9 cellular contexts compared by ENCODE assay signal in the genomic region with DNA sequence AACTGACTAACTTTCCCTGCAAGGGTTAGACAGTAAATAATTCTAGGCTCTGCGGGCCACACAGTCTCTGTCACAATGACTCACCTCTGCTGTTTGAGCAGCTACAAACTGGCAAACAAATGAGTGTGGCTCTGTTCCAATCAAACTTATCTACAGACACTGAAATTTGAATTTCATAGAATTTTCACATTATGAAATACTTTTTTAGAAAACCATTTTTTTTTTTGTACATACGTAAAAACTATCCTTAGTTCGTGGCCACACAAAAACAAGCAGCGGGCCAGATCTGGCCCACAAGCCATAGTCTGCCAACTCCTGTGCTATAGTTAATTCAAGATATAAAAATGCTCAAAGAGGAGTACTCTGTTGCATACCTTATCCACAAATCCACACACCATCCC. TPM values are rescaled to one million over a fixed set of nuclear protein-coding genes. Genes with fewer than 3 reads are reported as not detected.
A peak's percentile ranks its signal among the peaks of the same experiment; 100 is the strongest.
DNase-seq lines count a peak whose midpoint lies in the region; FAIRE-seq and TF ChIP-seq lines count a peak whose summit lies in the region.
"Had no signal": no experiment of that assay in that cellular context is flagged by ENCODE, and none has a peak within 500 bp of the region (broad histone marks: within the 10 kb centered on the region; RNA-seq: fewer than 3 reads in every experiment).

No MANE protein-coding gene starts in this region.

- in situ Hi-C loops in astrocyte of the spinal cord (cut with HindIII; ENCODE audit: low sequenced_read_pairs): no loop called here

- peaks cover 17% of the 10 kb centered on the region for H3K4me1 ChIP-seq in H9 (ENCODE audit: insufficient read depth, low read length)
- no peaks in the 10 kb centered on the region for H3K4me1 ChIP-seq in testis

- WGBS in H9 (ENCODE audit: extremely low coverage, insufficient read length, low lambda C conversion rate): no CpG with 5 or more reads among the region's 4 CpGs
- 78 to 84% methylated on average over 4 of the region's 4 CpGs for WGBS in testis, 2 donors

- H3K4me3 Mint-ChIP-seq in H9 (no peak overlapping the region), nephron progenitor cell (no peak overlapping the region)

- no peak overlapping the region for H3K4ac ChIP-seq in H9 (ENCODE audit: low read depth, low read length)

- no peak overlapping the region for H3K4me2 ChIP-seq in H9 (ENCODE audit: insufficient read depth, insufficient read length, low read length)

- no peak overlapping the region for H2BK12ac ChIP-seq in H9 (ENCODE audit: insufficient read length, low read depth, low read length)

- no peak overlapping the region for H4K91ac ChIP-seq in H9 (ENCODE audit: insufficient read length, low read depth, low read length)

- H3K23me2 ChIP-seq in H9 (ENCODE audit: insufficient read length, low read depth, low read length, poor library complexity, severe bottlenecking): no peaks in the 10 kb centered on the region

- H3K36me3 Mint-ChIP-seq in H9 (ENCODE audit: insufficient read depth in 1 of 3, low read depth in 3 of 3) (no peaks in the 10 kb centered on the region), nephron progenitor cell (ENCODE audit: low read depth) (peaks cover 1% of the 10 kb centered on the region)

- no peaks in the 10 kb centered on the region for H3K79me1 ChIP-seq in H9 (ENCODE audit: insufficient read depth, low read depth, low read length, poor library complexity, severe bottlenecking)

- peak; percentile 95 for FAIRE-seq in RCC 7860 (lab: Jason Lieb, UNC)

- no peak for DNase-seq in H9
- DNase-seq in RCC 7860 (ENCODE audit: low spot score): peak; percentile 79
- DNase-seq in astrocyte of the spinal cord (ENCODE audit: low read depth, low spot score): peak; percentile 77
- DNase-seq in myocyte (ENCODE audit: low read depth): peak; percentile 59
- no peak for DNase-seq in testis
- no peak for DNase-seq in nephron progenitor cell
- no peak for DNase-seq in NCI-H1092 (lab: John Stamatoyannopoulos, UW)
- DNase-seq in NCI-H2107 (lab: John Stamatoyannopoulos, UW): no peak

- TF ChIP-seq CTCF in H9 (conservative IDR thresholded peaks at IDR 0.05): no peak
- no peak for TF ChIP-seq CTCF in astrocyte of the spinal cord (IDR thresholded peaks at IDR 0.05; ENCODE audit: low read depth, low read length)
- TF ChIP-seq CTCF in testis (IDR thresholded peaks at IDR 0.05): no peak
- no peak for TF ChIP-seq CTCF in nephron progenitor cell (IDR thresholded peaks at IDR 0.05)

- H4K5ac ChIP-seq in H9 (ENCODE audit: insufficient read length, low read depth, low read length): no peak overlapping the region

- H3K36me3 ChIP-seq in testis (ENCODE audit: low read depth, missing control alignments): no peaks in the 10 kb centered on the region
- H3K36me3 ChIP-seq: neutrophil had no signal

- no peaks in the 10 kb centered on the region for H4K20me1 ChIP-seq in H9 (ENCODE audit: control insufficient read depth, insufficient read depth, insufficient read length)

- H3K9me3 Mint-ChIP-seq in H9: no peaks in the 10 kb centered on the region; a peak in 1 of 5 replicates
- peaks cover under 1% of the 10 kb centered on the region for H3K9me3 Mint-ChIP-seq in nephron progenitor cell

- H2AK5ac ChIP-seq in H9 (ENCODE audit: insufficient read length, low read length): no peak overlapping the region

- H3K79me2 ChIP-seq in H9 (ENCODE audit: insufficient read depth, low read length): peaks cover 9% of the 10 kb centered on the region; the same call in 1 of the 2 replicates

- no peak overlapping the region for H3K56ac ChIP-seq in H9 (ENCODE audit: insufficient read length, low read depth, low read length)

- no peak overlapping the region for H2BK20ac ChIP-seq in H9 (ENCODE audit: low read depth, low read length, poor library complexity, severe bottlenecking)

- no peak overlapping the region for H3K18ac ChIP-seq in H9 (ENCODE audit: insufficient read length, low read depth, low read length)

- H4K8ac ChIP-seq in H9 (replicated peaks; ENCODE audit: insufficient read length, low read depth, low read length): no peak overlapping the region

- intact Hi-C loops in testis (cut with DNase I; ENCODE audit: low total_unique reads): no loop called here

- no peak overlapping the region for H2BK120ac ChIP-seq in H9 (ENCODE audit: low read depth, low read length, poor library complexity, severe bottlenecking)

- no peak overlapping the region for H3K4me3 ChIP-seq in astrocyte of the spinal cord (ENCODE audit: low read depth, low read length)
- H3K4me3 ChIP-seq in testis: no peak overlapping the region

- no peak for TF ChIP-seq POLR2A in testis (IDR thresholded peaks at IDR 0.05)

- H3T11ph ChIP-seq in H9 (ENCODE audit: low read length): no peak overlapping the region

- peak overlapping the region; percentile 72 to 88 (median 88); a peak in 6 of 7 replicates for H3K27ac Mint-ChIP-seq in H9
- no peak overlapping the region for H3K27ac Mint-ChIP-seq in nephron progenitor cell

- no peak overlapping the region for H2BK15ac ChIP-seq in H9 (ENCODE audit: low read depth, low read length)

- H3K27me3 ChIP-seq in H9 (ENCODE audit: insufficient read depth, low read length) (no peaks in the 10 kb centered on the region), testis (no peaks in the 10 kb centered on the region)
- H3K27me3 ChIP-seq: neutrophil had no signal

- H3K4me1 Mint-ChIP-seq in H9: peaks cover 47 to 52% of the 10 kb centered on the region in 2 experiments
- peaks cover 36% of the 10 kb centered on the region for H3K4me1 Mint-ChIP-seq in nephron progenitor cell

- H3K9me3 ChIP-seq in H9 (ENCODE audit: control insufficient read depth, low read depth, low read length) (no peaks in the 10 kb centered on the region), testis (no peaks in the 10 kb centered on the region)
- H3K9me3 ChIP-seq: neutrophil had no signal

- H2AFZ ChIP-seq in H9 (ENCODE audit: low read length): no peak overlapping the region

- no peak overlapping the region for H3K14ac ChIP-seq in H9 (ENCODE audit: insufficient read depth, low read length)

- no peak overlapping the region for H2BK5ac ChIP-seq in H9 (ENCODE audit: insufficient read length, low read length)

- no peak overlapping the region for H3K23ac ChIP-seq in H9 (ENCODE audit: insufficient read length, low read depth, low read length)

- no peaks in the 10 kb centered on the region for H3K27me3 Mint-ChIP-seq in H9 (ENCODE audit: low read depth)
- no peaks in the 10 kb centered on the region for H3K27me3 Mint-ChIP-seq in nephron progenitor cell (ENCODE audit: low read depth, poor library complexity)

- H3K27ac ChIP-seq in H9 (ENCODE audit: insufficient read length, low read depth, low read length): no peak overlapping the region
- no peak overlapping the region for H3K27ac ChIP-seq in testis
- H3K27ac ChIP-seq: neutrophil had no signal

- H3K9ac ChIP-seq in H9 (ENCODE audit: extremely low read depth, insufficient read length, low read length): no peak overlapping the region

RNA-seq across cellular contexts. Expression of a gene that starts 32.6 kb away (rescaled TPM):
- total RNA-seq in H9 (2021) (33.3 and 33.6 TPM in 2 replicates), myocyte (12.5 and 22.5 TPM in 2 replicates), testis (10 to 100 TPM; 12.6 to 15.8 TPM)
- polyA plus RNA-seq in myocyte (2012): 18.3 TPM
- 26.0 TPM for polyA plus RNA-seq in testis (ENCODE audit: insufficient read depth, low read depth, low replicate concordance)

Comparison
In these comparisons a context has a peak if more than half of its experiments do, and no peak if none do; other contexts are left out.
1. DNase-seq: peak in RCC 7860 (single experiment), astrocyte of the spinal cord (single experiment) and myocyte (single experiment); none in H9 (single experiment), testis (single experiment), nephron progenitor cell (single experiment), NCI-H1092 (single experiment) and NCI-H2107 (single experiment).